ENCODE assay signal across 23 cellular contexts in genomic region chr11:1517117-1518005, GRCh38. TPM values are rescaled to one million over a fixed set of nuclear protein-coding genes. Genes with fewer than 3 reads are reported as not detected.
DNase-seq lines count a peak whose midpoint lies in the region; ATAC-seq, FAIRE-seq and TF ChIP-seq lines count a peak whose summit lies in the region.
"Had no signal": no experiment of that assay in that cellular context is flagged by ENCODE, and none has a peak within 500 bp of the region (broad histone marks: within the 10 kb centered on the region; RNA-seq: fewer than 3 reads in every experiment).

No MANE protein-coding gene starts in this region.

- H3K4me1 Mint-ChIP-seq in natural killer cell (peaks cover 83 to 93% of the 10 kb centered on the region in 2 donors), astrocyte (ENCODE audit: low read depth, unreplicated experiment) (peaks cover 19% of the 10 kb centered on the region), naive B cell (peaks cover 54 to 73% (median 65%) of the 10 kb centered on the region in 3 donors)
- peaks cover 62 to 65% of the 10 kb centered on the region in 2 donors for H3K4me1 Mint-ChIP-seq in natural killer cell treated with Interleukin-12 subunit alpha and Interleukin-12 subunit beta and Interleukin-15 and Interleukin-18, amount 100 ng/mL, for 72 hours (ENCODE audit: low read depth in 2 of 2)

- no peaks in the 10 kb centered on the region for H3K9me3 ChIP-seq in astrocyte (ENCODE audit: insufficient read depth, low read depth, low read length)
- H3K9me3 ChIP-seq in body of pancreas = no peaks in the 10 kb centered on the region
- H3K9me3 ChIP-seq: upper lobe of left lung had no signal

- H3K27me3 Mint-ChIP-seq in natural killer cell (ENCODE audit: low read depth in 2 of 2) (no peaks in the 10 kb centered on the region), astrocyte (ENCODE audit: low read depth, unreplicated experiment) (no peaks in the 10 kb centered on the region), naive B cell (no peaks in the 10 kb centered on the region)
- H3K27me3 Mint-ChIP-seq in natural killer cell treated with Interleukin-12 subunit alpha and Interleukin-12 subunit beta and Interleukin-15 and Interleukin-18, amount 100 ng/mL, for 72 hours = no peaks in the 10 kb centered on the region
- H3K27me3 Mint-ChIP-seq: activated CD4-positive, alpha-beta memory T cell treated with anti-CD3 and anti-CD28 coated beads for 36 hours had no signal

- H3K9ac ChIP-seq in astrocyte (ENCODE audit: low read length) = no peak overlapping the region

- H3K4me1 ChIP-seq in astrocyte (ENCODE audit: insufficient read depth, low read length) (peaks cover 23% of the 10 kb centered on the region), body of pancreas (peaks cover 15% of the 10 kb centered on the region)

- H3K27ac ChIP-seq in astrocyte (ENCODE audit: low read depth, low read length) = no peak overlapping the region
- H3K27ac ChIP-seq in body of pancreas = no peak overlapping the region
- H3K27ac ChIP-seq: cardiac muscle cell, upper lobe of left lung had no signal

- H3K36me3 Mint-ChIP-seq in natural killer cell = no peaks in the 10 kb centered on the region
- H3K36me3 Mint-ChIP-seq in natural killer cell treated with Interleukin-12 subunit alpha and Interleukin-12 subunit beta and Interleukin-15 and Interleukin-18, amount 100 ng/mL, for 72 hours = no peaks in the 10 kb centered on the region
- peaks cover 4% of the 10 kb centered on the region for H3K36me3 Mint-ChIP-seq in astrocyte (ENCODE audit: low read depth, unreplicated experiment)
- H3K36me3 Mint-ChIP-seq in naive B cell = no peaks in the 10 kb centered on the region
- H3K36me3 Mint-ChIP-seq: activated CD4-positive, alpha-beta memory T cell treated with anti-CD3 and anti-CD28 coated beads for 36 hours had no signal

- H3K4me3 Mint-ChIP-seq in natural killer cell = peak overlapping the region; percentile 35
- no peak overlapping the region for H3K4me3 Mint-ChIP-seq in natural killer cell treated with Interleukin-12 subunit alpha and Interleukin-12 subunit beta and Interleukin-15 and Interleukin-18, amount 100 ng/mL, for 72 hours
- H3K4me3 Mint-ChIP-seq in astrocyte (ENCODE audit: unreplicated experiment) = no peak overlapping the region
- H3K4me3 Mint-ChIP-seq in naive B cell = no peak overlapping the region
- H3K4me3 Mint-ChIP-seq: activated CD4-positive, alpha-beta memory T cell treated with anti-CD3 and anti-CD28 coated beads for 36 hours had no signal

- H3K36me3 ChIP-seq in astrocyte (ENCODE audit: insufficient read depth, low read length) (peaks cover 3% of the 10 kb centered on the region), body of pancreas (replicated peaks in 1 of 2; ENCODE audit: insufficient read depth in 1 of 2, low read depth in 2 of 2) (no peaks in the 10 kb centered on the region)
- H3K36me3 ChIP-seq: cardiac muscle cell, upper lobe of left lung had no signal

- no peaks in the 10 kb centered on the region for H3K9me3 Mint-ChIP-seq in natural killer cell
- H3K9me3 Mint-ChIP-seq in natural killer cell treated with Interleukin-12 subunit alpha and Interleukin-12 subunit beta and Interleukin-15 and Interleukin-18, amount 100 ng/mL, for 72 hours = peaks cover 4% of the 10 kb centered on the region
- H3K9me3 Mint-ChIP-seq in astrocyte (ENCODE audit: unreplicated experiment) = no peaks in the 10 kb centered on the region
- no peaks in the 10 kb centered on the region for H3K9me3 Mint-ChIP-seq in naive B cell
- H3K9me3 Mint-ChIP-seq: activated CD4-positive, alpha-beta memory T cell treated with anti-CD3 and anti-CD28 coated beads for 36 hours had no signal

- ATAC-seq in natural killer cell (no peak), naive B cell (ENCODE audit: low read depth in 2 of 2) (no peak), body of pancreas (no peak)
- ATAC-seq in natural killer cell treated with Interleukin-12 subunit alpha and Interleukin-12 subunit beta and Interleukin-15 and Interleukin-18, amount 100 ng/mL, for 72 hours = no peak
- ATAC-seq: left lobe of liver had no signal

- peaks cover 97% of the 10 kb centered on the region for H4K20me1 ChIP-seq in astrocyte (ENCODE audit: insufficient read depth, low read length)

- H3K4me3 ChIP-seq in astrocyte (ENCODE audit: insufficient read depth, low read depth, low read length) (no peak overlapping the region), body of pancreas (no peak overlapping the region)
- H3K4me3 ChIP-seq: cardiac muscle cell, upper lobe of left lung had no signal

- DNase-seq in natural killer cell (no peak), astrocyte (ENCODE audit: low read depth) (no peak), naive B cell (no peak), GM03348 (ENCODE audit: low spot score) (no peak), body of pancreas (no peak), NCI-H524 treated with DMSO at 0.1 percent for 48 hours (lab: John Stamatoyannopoulos, UW) (no peak), ureter (ENCODE audit: low spot score) (no peak)
- no peak for DNase-seq in natural killer cell treated with Interleukin-12 subunit alpha and Interleukin-12 subunit beta and Interleukin-15 and Interleukin-18, amount 100 ng/mL, for 72 hours (ENCODE audit: low spot score)
- DNase-seq: activated CD4-positive, alpha-beta memory T cell treated with anti-CD3 and anti-CD28 coated beads for 36 hours; activated CD4-positive, CD25-positive, alpha-beta regulatory T cell; activated gamma-delta T cell treated with Interleukin-2 at 50 U/mL for 16 hours; activated T-cell treated with anti-CD3 and anti-CD28 coated beads for 4 hours; amygdala; dermis blood vessel endothelial cell; head of caudate nucleus; KG1; NCI-H146; stimulated activated CD4-positive, alpha-beta T cell treated with anti-CD3 and anti-CD28 coated beads, Interleukin-4, amount 100 ng/mL, for 24 hours; T-helper 9 cell had no signal

- peaks cover 78% of the 10 kb centered on the region for H3K79me2 ChIP-seq in astrocyte (ENCODE audit: insufficient read depth, low read length)

- H2AFZ ChIP-seq in astrocyte (ENCODE audit: low read depth, low read length) = no peak overlapping the region

- TF ChIP-seq CTCF in natural killer cell (IDR thresholded peaks at IDR 0.05) (no peak), astrocyte (IDR thresholded peaks at IDR 0.05; ENCODE audit: insufficient read depth, low read depth, low read length) (no peak), body of pancreas (IDR thresholded peaks at IDR 0.05) (no peak)

- TF ChIP-seq POLR2A in body of pancreas (IDR thresholded peaks at IDR 0.05) = no peak

- no peak for FAIRE-seq in astrocyte (lab: Jason Lieb, UNC)
- FAIRE-seq: H54 had no signal

- H3K27ac Mint-ChIP-seq in natural killer cell = peak overlapping the region; percentile 72 to 81
- H3K27ac Mint-ChIP-seq in natural killer cell treated with Interleukin-12 subunit alpha and Interleukin-12 subunit beta and Interleukin-15 and Interleukin-18, amount 100 ng/mL, for 72 hours = no peak overlapping the region
- peak overlapping the region; percentile 58 for H3K27ac Mint-ChIP-seq in astrocyte (ENCODE audit: unreplicated experiment)
- H3K27ac Mint-ChIP-seq in naive B cell = peak overlapping the region; percentile 49 to 93 (median 79)
- H3K27ac Mint-ChIP-seq: activated CD4-positive, alpha-beta memory T cell treated with anti-CD3 and anti-CD28 coated beads for 36 hours had no signal

- no peak overlapping the region for H3K4me2 ChIP-seq in astrocyte (ENCODE audit: low read length)

- intact Hi-C loops in natural killer cell (cut with micrococcal nuclease) = loop anchor here (5.0 kb wide), 1 partner anchor 255 kb away; no protein-coding TSS in a partner anchor
- intact Hi-C loops in body of pancreas (cut with DNase I) = loop anchor here (2.0 to 10.0 kb wide), 2 partner anchors 317 to 403 kb away; no protein-coding TSS in a partner anchor

- 85 to 87% methylated on average over 25 to 28 of the region's 28 CpGs for WGBS in body of pancreas, 2 donors

- H3K27me3 ChIP-seq in astrocyte (ENCODE audit: insufficient read depth, low read length) (no peaks in the 10 kb centered on the region), body of pancreas (no peaks in the 10 kb centered on the region)
- H3K27me3 ChIP-seq: cardiac muscle cell, upper lobe of left lung had no signal

RNA-seq across cellular contexts. Expression of gene MOB2, which starts 30.8 kb away (rescaled TPM):
- total RNA-seq in natural killer cell (10 to 100 TPM; 61.9 to 79.6 (median 78.5) TPM), astrocyte (26.4 and 28.9 TPM in 2 replicates), body of pancreas (10 to 100 TPM; 11.4 to 31.3 TPM), ureter (61.5 TPM)
- 10 to 100 TPM; 40.0 to 42.7 TPM for total RNA-seq in natural killer cell treated with Interleukin-12 subunit alpha and Interleukin-12 subunit beta and Interleukin-15 and Interleukin-18, amount 100 ng/mL, for 72 hours
- 10 to 100 TPM; 29.7 to 50.8 (median 33.2) TPM for polyA plus RNA-seq in naive B cell (ENCODE audit: low read depth in 6 of 6)

RNA-seq across cellular contexts. Expression of gene DUSP8, which starts 54.7 kb away (rescaled TPM):
- total RNA-seq in natural killer cell (10 to 100 TPM; 24.1 to 47.3 (median 38.4) TPM), astrocyte (13.8 and 14.8 TPM in 2 replicates), body of pancreas (10 to 100 TPM in 1 of 2 donors, 1 to 10 TPM in 1; 7.0 to 19.1 TPM), ureter (6.0 TPM)
- total RNA-seq in natural killer cell treated with Interleukin-12 subunit alpha and Interleukin-12 subunit beta and Interleukin-15 and Interleukin-18, amount 100 ng/mL, for 72 hours = 1 to 10 TPM; 4.2 to 5.4 TPM
- under 1 TPM in 3 of 6 donors, not detected in 3; 0.05 to 0.09 (median 0.07) TPM for polyA plus RNA-seq in naive B cell (ENCODE audit: low read depth in 6 of 6)

Comparison
In these comparisons a context has a peak if more than half of its experiments do, and no peak if none do; other contexts are left out.
1. H3K27ac Mint-ChIP-seq: peak in natural killer cell (2 of 2), astrocyte (single experiment) and naive B cell (6 of 6); none in natural killer cell treated with Interleukin-12 subunit alpha and Interleukin-12 subunit beta and Interleukin-15 and Interleukin-18, amount 100 ng/mL, for 72 hours (0 of 2).